7 cellular contexts compared by ENCODE assay signal in the genomic region with DNA sequence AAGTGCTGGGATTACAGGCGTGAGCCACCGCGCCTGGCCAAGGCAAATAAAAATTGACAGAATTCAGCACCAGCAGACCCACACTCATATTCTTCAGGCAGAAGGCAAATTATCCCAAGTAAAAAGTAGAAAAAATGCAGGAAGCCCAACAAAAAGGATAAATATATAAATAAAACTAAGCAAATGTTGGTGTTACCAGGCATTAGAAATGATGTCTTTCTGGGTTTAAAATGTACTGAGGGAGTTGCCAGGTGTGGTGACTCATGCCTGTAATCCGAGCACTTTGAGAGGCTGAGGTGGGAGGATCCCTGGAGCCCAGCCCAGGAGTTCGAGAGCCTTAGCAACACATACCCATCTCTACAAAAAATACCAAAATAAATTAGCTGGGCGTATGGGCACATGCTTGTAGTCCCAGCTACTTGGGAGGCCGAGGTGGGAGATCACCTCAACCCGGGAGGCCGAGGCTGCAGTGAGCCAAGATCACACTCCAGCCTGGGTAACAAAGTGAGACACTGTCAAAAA. TPM values are rescaled to one million over a fixed set of nuclear protein-coding genes. Genes with fewer than 3 reads are reported as not detected.
A peak's percentile ranks its signal among the peaks of the same experiment; 100 is the strongest.
DNase-seq lines count a peak whose midpoint lies in the region; ATAC-seq and TF ChIP-seq lines count a peak whose summit lies in the region.
"Had no signal": no experiment of that assay in that cellular context is flagged by ENCODE, and none has a peak within 500 bp of the region (broad histone marks: within the 10 kb centered on the region; RNA-seq: fewer than 3 reads in every experiment).

No MANE protein-coding gene starts in this region.

- H4K20me1 ChIP-seq in fibroblast of lung (ENCODE audit: control insufficient read depth, extremely low read depth, insufficient read depth, low read length): no peaks in the 10 kb centered on the region

- H3K9ac ChIP-seq in fibroblast of lung (ENCODE audit: insufficient read depth, low read length): no peak overlapping the region
- H3K9ac ChIP-seq: BLaER1 had no signal

- DNase-seq in NCI-H2081 (lab: John Stamatoyannopoulos, UW): peak; percentile 73 to 84
- DNase-seq in NCI-H2081 treated with DMSO at 0.1 percent for 48 hours (lab: John Stamatoyannopoulos, UW): no peak
- DNase-seq in fibroblast of lung (ENCODE audit: low read depth in 2 of 2): peak; percentile 94 to 96
- peak; percentile 73 for DNase-seq in thoracic aorta (ENCODE audit: low spot score)
- no peak for DNase-seq in NCI-H774 (lab: John Stamatoyannopoulos, UW)

- peaks cover 61% of the 10 kb centered on the region for H3K79me2 ChIP-seq in fibroblast of lung (ENCODE audit: control insufficient read depth, insufficient read depth, low read length)

- H3K36me3 ChIP-seq in fibroblast of lung (ENCODE audit: control insufficient read depth, insufficient read depth, low read length) (peaks cover 33% of the 10 kb centered on the region), thoracic aorta (peaks cover 20% of the 10 kb centered on the region)

- peak overlapping the region; percentile 77 for H3K27ac ChIP-seq in fibroblast of lung (ENCODE audit: insufficient read depth, low read length)
- peak overlapping the region; percentile 72 to 79 for H3K27ac ChIP-seq in thoracic aorta
- H3K27ac ChIP-seq: BLaER1 had no signal

- H3K27me3 ChIP-seq in fibroblast of lung (ENCODE audit: control insufficient read depth, insufficient read depth, low read length) (no peaks in the 10 kb centered on the region), thoracic aorta (replicated peaks; ENCODE audit: insufficient read depth) (no peaks in the 10 kb centered on the region)
- H3K27me3 ChIP-seq: BLaER1 had no signal

- H3K4me1 ChIP-seq in fibroblast of lung (ENCODE audit: control insufficient read depth, extremely low read depth, insufficient read depth, low read length) (peaks cover 20% of the 10 kb centered on the region), thoracic aorta (ENCODE audit: control insufficient read depth in 1 of 2, low read depth in 2 of 2) (peaks cover 21 to 40% of the 10 kb centered on the region in 2 donors)

- no peak overlapping the region for H3K4me3 ChIP-seq in fibroblast of lung (replicated peaks in 1 of 4; ENCODE audit: control extremely low read depth in 1 of 4, insufficient read depth in 1 of 4, low read depth in 3 of 4, low read length in 4 of 4)
- H3K4me3 ChIP-seq in thoracic aorta: no peak overlapping the region
- H3K4me3 ChIP-seq: BLaER1 had no signal

- H3K9me3 ChIP-seq in fibroblast of lung (ENCODE audit: control insufficient read depth, insufficient read depth, low read depth, low read length): no peaks in the 10 kb centered on the region
- H3K9me3 ChIP-seq in thoracic aorta: no peaks in the 10 kb centered on the region
- H3K9me3 ChIP-seq: BLaER1 had no signal

- H2AFZ ChIP-seq in fibroblast of lung (ENCODE audit: low read length): no peak overlapping the region

- ATAC-seq in thoracic aorta (ENCODE audit: insufficient number of reproducible peaks, low FRiP score, low read depth): peak; percentile 78
- ATAC-seq in HG02623 (IDR thresholded peaks at IDR 0.05; ENCODE audit: unreplicated experiment): no peak

- no peak for TF ChIP-seq CTCF in fibroblast of lung (conservative IDR thresholded peaks at IDR 0.05 in 1 of 2, IDR thresholded peaks at IDR 0.05 in 1 of 2; ENCODE audit: low read depth in 1 of 2, low read length in 2 of 2)
- no peak for TF ChIP-seq CTCF in thoracic aorta (IDR thresholded peaks at IDR 0.05)

- no peak overlapping the region for H3K4me2 ChIP-seq in fibroblast of lung (ENCODE audit: extremely low read depth, insufficient read depth, low read length)
- H3K4me2 ChIP-seq: BLaER1 had no signal

RNA-seq across cellular contexts. Expression of gene INTS11, which starts 6.3 kb away (rescaled TPM):
- total RNA-seq in fibroblast of lung (46.2 and 69.2 TPM in 2 replicates), thoracic aorta (100 to 1,000 TPM; 192 to 195 TPM)
- 44.1 and 73.0 TPM in 2 replicates for polyA plus RNA-seq in fibroblast of lung
- polyA plus RNA-seq in fibroblast of lung (2012): 67.0 and 92.9 TPM in 2 replicates
- 210 and 377 TPM in 2 replicates for polyA minus RNA-seq in fibroblast of lung (ENCODE audit: low replicate concordance)

RNA-seq across cellular contexts. Expression of gene CPTP, which starts 6.4 kb away (rescaled TPM):
- total RNA-seq in fibroblast of lung (9.0 and 10.1 TPM in 2 replicates), thoracic aorta (10 to 100 TPM; 16.4 to 26.3 TPM)
- 6.0 and 6.2 TPM in 2 replicates for polyA plus RNA-seq in fibroblast of lung
- polyA plus RNA-seq in fibroblast of lung (2012): 13.5 and 18.1 TPM in 2 replicates
- 4.4 and 5.6 TPM in 2 replicates for polyA minus RNA-seq in fibroblast of lung (ENCODE audit: low replicate concordance)

RNA-seq across cellular contexts. Expression of gene PUSL1, which starts 9.8 kb away (rescaled TPM):
- 12.7 and 13.1 TPM in 2 replicates for total RNA-seq in fibroblast of lung
- polyA plus RNA-seq in fibroblast of lung: 7.1 and 9.6 TPM in 2 replicates
- 13.6 and 21.6 TPM in 2 replicates for polyA plus RNA-seq in fibroblast of lung (2012)
- 14.7 and 16.3 TPM in 2 replicates for polyA minus RNA-seq in fibroblast of lung (ENCODE audit: low replicate concordance)
- total RNA-seq in thoracic aorta: 10 to 100 TPM; 22.1 to 22.6 TPM

RNA-seq across cellular contexts. Expression of gene ACAP3, which starts 10.5 kb away (rescaled TPM):
- total RNA-seq in fibroblast of lung: 34.7 and 50.9 TPM in 2 replicates
- polyA plus RNA-seq in fibroblast of lung: 15.3 and 15.7 TPM in 2 replicates
- 24.4 and 30.2 TPM in 2 replicates for polyA plus RNA-seq in fibroblast of lung (2012)
- polyA minus RNA-seq in fibroblast of lung (ENCODE audit: low replicate concordance): 25.1 and 27.7 TPM in 2 replicates
- total RNA-seq in thoracic aorta: 100 to 1,000 TPM in 1 of 2 donors, 10 to 100 TPM in 1; 41.6 to 121 TPM

RNA-seq across cellular contexts. Expression of gene TAS1R3, which starts 12.9 kb away (rescaled TPM):
- 0.17 and 0.26 TPM in 2 replicates for total RNA-seq in fibroblast of lung
- polyA plus RNA-seq in fibroblast of lung: 0.01 and 0.02 TPM in 2 replicates
- polyA plus RNA-seq in fibroblast of lung (2012): 0.06 and 0.13 TPM in 2 replicates
- not detected in 2 replicates for polyA minus RNA-seq in fibroblast of lung (ENCODE audit: low replicate concordance)
- under 1 TPM in 1 of 2 donors, not detected in 1; 0.14 TPM for total RNA-seq in thoracic aorta

Comparison
In these comparisons a context has a peak if more than half of its experiments do, and no peak if none do; other contexts are left out.
1. DNase-seq: peak in NCI-H2081 (2 of 2), fibroblast of lung (2 of 2) and thoracic aorta (single experiment); none in NCI-H2081 treated with DMSO at 0.1 percent for 48 hours (single experiment) and NCI-H774 (single experiment).